ENCODE assay signal across 8 cellular contexts in the genomic region with DNA sequence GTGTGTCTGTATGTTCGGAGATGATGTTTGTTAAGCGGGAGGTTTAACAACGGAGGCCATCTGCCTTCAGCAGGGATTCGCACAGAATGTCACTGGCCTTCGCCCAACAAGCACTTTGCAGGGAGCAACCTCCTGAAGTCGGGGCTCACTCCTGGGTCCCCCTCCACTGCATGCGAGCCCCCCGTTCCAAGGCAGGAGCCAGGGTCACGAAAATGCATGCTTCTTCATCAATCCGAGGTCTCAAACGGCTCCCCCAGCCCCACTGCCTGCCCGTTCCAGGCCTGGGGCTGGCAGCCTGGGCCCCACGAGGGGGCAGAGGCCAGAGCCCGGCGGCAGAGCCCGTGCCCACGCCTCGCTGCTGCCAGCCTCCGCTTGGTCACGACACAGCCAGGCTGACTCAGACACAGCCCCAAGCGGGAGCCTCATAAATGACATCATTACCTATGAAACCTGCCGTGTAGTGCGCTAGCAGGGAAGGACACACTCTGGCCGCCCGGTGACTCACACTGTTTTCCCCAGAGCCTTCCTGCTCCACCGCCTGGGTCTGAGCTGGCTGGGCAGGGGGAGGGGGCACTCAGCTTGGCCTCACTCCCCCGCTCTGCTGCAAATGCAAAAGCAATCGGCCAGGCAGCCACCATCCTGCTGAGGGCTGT.
DNase-seq lines count a peak whose midpoint lies in the region; ATAC-seq and TF ChIP-seq lines count a peak whose summit lies in the region.

No MANE protein-coding gene starts in this region.

- POLR2A ChIA-PET in activated CD4-positive, alpha-beta T cell treated with anti-CD3 and anti-CD28 coated beads, Interleukin-2, amount 10 ng/mL, durations not matched to agents 7 days and 5 days (lab: Charles Lee): no interaction called here

- TF ChIP-seq CTCF in omental fat pad (IDR thresholded peaks at IDR 0.05): no peak

- H3K9me3 ChIP-seq in SJCRH30 (replicated peaks): no peaks in the 10 kb centered on the region

- no peaks in the 10 kb centered on the region for H3K36me3 Mint-ChIP-seq in activated CD4-positive, alpha-beta T cell treated with anti-CD3 and anti-CD28 coated beads, Interleukin-2, amount 10 ng/mL, durations not matched to agents 7 days and 5 days (ENCODE audit: low read depth)

- peaks cover 35% of the 10 kb centered on the region for H3K36me3 ChIP-seq in SJCRH30

- no peaks in the 10 kb centered on the region for H3K4me1 Mint-ChIP-seq in activated CD4-positive, alpha-beta T cell treated with anti-CD3 and anti-CD28 coated beads, Interleukin-2, amount 10 ng/mL, durations not matched to agents 7 days and 5 days

- no peak overlapping the region for H3K4me3 ChIP-seq in SJCRH30

- peak; percentile 13 to 39 for DNase-seq in activated CD4-positive, alpha-beta T cell treated with anti-CD3 and anti-CD28 coated beads, Interleukin-2, amount 50 U/mL, for 48 hours
- no peak for DNase-seq in activated CD4-positive, alpha-beta T cell treated with anti-CD3 and anti-CD28 coated beads, Interleukin-2, amount 10 ng/mL, durations not matched to agents 7 days and 5 days
- peak; percentile 81 for DNase-seq in HT-29 (ENCODE audit: low spot score)
- peak; percentile 82 to 85 for DNase-seq in SJCRH30
- DNase-seq in omental fat pad (ENCODE audit: low spot score): peak; percentile 34
- DNase-seq in NCI-H187 treated with DMSO at 0.1 percent for 48 hours (lab: John Stamatoyannopoulos, UW): no peak

- peaks cover 16% of the 10 kb centered on the region for H3K27me3 Mint-ChIP-seq in activated CD4-positive, alpha-beta T cell treated with anti-CD3 and anti-CD28 coated beads, Interleukin-2, amount 10 ng/mL, durations not matched to agents 7 days and 5 days

- H3K9me3 Mint-ChIP-seq in activated CD4-positive, alpha-beta T cell treated with anti-CD3 and anti-CD28 coated beads, Interleukin-2, amount 10 ng/mL, durations not matched to agents 7 days and 5 days: no peaks in the 10 kb centered on the region

- no peak overlapping the region for H3K27ac Mint-ChIP-seq in activated CD4-positive, alpha-beta T cell treated with anti-CD3 and anti-CD28 coated beads, Interleukin-2, amount 10 ng/mL, durations not matched to agents 7 days and 5 days

- H3K4me1 ChIP-seq in SJCRH30: peaks cover 27% of the 10 kb centered on the region

- H3K27ac ChIP-seq in SJCRH30: peak overlapping the region; percentile 8; the same call in 1 of the 2 replicates

- H3K27me3 ChIP-seq in SJCRH30: no peaks in the 10 kb centered on the region

- peak; percentile 86 for ATAC-seq in GM21529 (IDR thresholded peaks at IDR 0.05; ENCODE audit: unreplicated experiment)
- ATAC-seq in esophagus mucosa: peak; percentile 99
- ATAC-seq in omental fat pad (ENCODE audit: low FRiP score): peak; percentile 90

- no peak overlapping the region for H3K4me3 Mint-ChIP-seq in activated CD4-positive, alpha-beta T cell treated with anti-CD3 and anti-CD28 coated beads, Interleukin-2, amount 10 ng/mL, durations not matched to agents 7 days and 5 days

- CTCF ChIA-PET in activated CD4-positive, alpha-beta T cell treated with anti-CD3 and anti-CD28 coated beads, Interleukin-2, amount 10 ng/mL, durations not matched to agents 7 days and 5 days (lab: Charles Lee): no interaction called here

Comparison
In these comparisons a context has a peak if more than half of its experiments do, and no peak if none do; other contexts are left out.
1. DNase-seq: peak in activated CD4-positive, alpha-beta T cell treated with anti-CD3 and anti-CD28 coated beads, Interleukin-2, amount 50 U/mL, for 48 hours (2 of 2), HT-29 (single experiment), SJCRH30 (2 of 2) and omental fat pad (single experiment); none in activated CD4-positive, alpha-beta T cell treated with anti-CD3 and anti-CD28 coated beads, Interleukin-2, amount 10 ng/mL, durations not matched to agents 7 days and 5 days (single experiment) and NCI-H187 treated with DMSO at 0.1 percent for 48 hours (single experiment).
2. Peak in every context shown above with its lines, with median percentiles within 50 percentile points of each other: ATAC-seq.